In the genomic region with DNA sequence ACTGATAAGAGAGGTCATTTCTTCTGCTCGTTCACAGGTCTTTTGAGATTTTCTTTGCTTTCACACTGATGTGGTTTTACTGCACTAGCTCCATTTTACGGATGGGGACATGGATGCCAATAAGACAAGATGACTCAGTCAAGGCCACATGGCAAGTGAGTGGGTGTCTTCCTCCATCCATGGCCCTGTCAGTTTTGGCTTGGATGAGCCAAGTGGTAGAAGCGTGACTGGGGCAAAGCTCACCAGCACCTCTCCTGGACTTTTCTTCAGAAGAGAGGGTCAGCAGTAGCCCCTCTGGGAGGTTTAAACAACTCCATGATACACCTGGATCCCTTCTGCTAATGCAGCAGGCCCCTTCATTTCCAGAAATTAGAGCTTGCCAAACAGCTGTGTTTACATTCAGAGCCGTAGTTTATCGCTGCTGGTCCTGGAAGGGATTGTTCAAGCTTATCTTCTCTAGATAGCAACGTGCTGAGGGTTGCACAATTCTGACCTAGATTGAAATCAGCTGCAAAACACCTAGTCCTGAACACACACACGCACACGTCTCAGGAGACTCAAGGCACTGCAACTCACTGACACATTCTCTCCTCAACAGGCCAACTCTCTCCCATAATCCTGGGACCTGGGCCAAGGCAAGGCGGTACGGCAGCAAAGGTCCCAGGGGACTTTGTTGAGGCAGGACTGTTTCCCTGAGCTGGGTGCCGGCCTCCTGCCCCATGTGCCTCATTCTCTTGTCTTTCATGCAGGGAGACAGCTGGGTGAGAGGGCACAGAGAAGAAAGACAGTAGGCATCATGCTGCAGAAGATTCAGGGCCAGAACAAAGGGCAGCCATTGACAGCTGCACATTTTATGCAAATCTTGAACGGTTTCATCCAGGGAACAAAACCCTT, we compare ENCODE assay signal across 8 cellular contexts. TPM values are rescaled to one million over a fixed set of nuclear protein-coding genes. Genes with fewer than 3 reads are reported as not detected.
DNase-seq lines count a peak whose midpoint lies in the region; ATAC-seq, FAIRE-seq and TF ChIP-seq lines count a peak whose summit lies in the region.

No MANE protein-coding gene starts in this region.

- peaks cover 20% of the 10 kb centered on the region for H3K4me1 ChIP-seq in BE2C
- H3K4me1 ChIP-seq in adipocyte (ENCODE audit: control insufficient read depth, insufficient read depth, low read length), result peaks cover 46% of the 10 kb centered on the region
- peaks cover 53% of the 10 kb centered on the region for H3K4me1 ChIP-seq in lower lobe of right lung

- FAIRE-seq in frontal cortex (lab: Jason Lieb, UNC), result no peak

- peak overlapping the region; percentile 44 for H3K27ac ChIP-seq in lower lobe of right lung

- H3K4me3 ChIP-seq in BE2C (ENCODE audit: low read depth, low read length) (no peak overlapping the region), adipocyte (ENCODE audit: low read length) (no peak overlapping the region), lower lobe of right lung (no peak overlapping the region)

- intact Hi-C loops in lower lobe of right lung (cut with DNase I), result no loop called here

- no peaks in the 10 kb centered on the region for H3K36me3 ChIP-seq in BE2C
- no peaks in the 10 kb centered on the region for H3K36me3 ChIP-seq in adipocyte (ENCODE audit: control insufficient read depth, insufficient read depth, low read length, severe bottlenecking)
- no peaks in the 10 kb centered on the region for H3K36me3 ChIP-seq in lower lobe of right lung

- TF ChIP-seq CTCF in BE2C (IDR thresholded peaks at IDR 0.05; ENCODE audit: low read depth, low read length) (no peak), lower lobe of right lung (IDR thresholded peaks at IDR 0.05) (no peak)

- H3K27me3 ChIP-seq in BE2C, result no peaks in the 10 kb centered on the region
- no peaks in the 10 kb centered on the region for H3K27me3 ChIP-seq in adipocyte (replicated peaks; ENCODE audit: control insufficient read depth, insufficient read depth, low read length)
- H3K27me3 ChIP-seq in lower lobe of right lung (ENCODE audit: low read depth), result no peaks in the 10 kb centered on the region

- peak; percentile 42 for ATAC-seq in GM18907 (IDR thresholded peaks at IDR 0.05; ENCODE audit: unreplicated experiment)
- peak; percentile 65 to 66 for ATAC-seq in lower lobe of right lung
- ATAC-seq in GM19328 (IDR thresholded peaks at IDR 0.05; ENCODE audit: unreplicated experiment), result no peak

- H3K9me3 ChIP-seq in BE2C, result no peaks in the 10 kb centered on the region
- no peaks in the 10 kb centered on the region for H3K9me3 ChIP-seq in adipocyte (ENCODE audit: control insufficient read depth, low read length)
- no peaks in the 10 kb centered on the region for H3K9me3 ChIP-seq in lower lobe of right lung

- H3K9ac ChIP-seq in adipocyte (ENCODE audit: low read length), result peak overlapping the region; percentile 17

- DNase-seq in BE2C (peak; percentile 78), NCI-H1436 treated with DMSO at 0.1 percent for 48 hours (lab: John Stamatoyannopoulos, UW) (peak; percentile 98), adipocyte (ENCODE audit: low read depth) (no peak), lower lobe of right lung (no peak), frontal cortex (ENCODE audit: low spot score in 2 of 2) (no peak), GM03348 (ENCODE audit: low spot score) (no peak)

RNA-seq across cellular contexts. Expression of gene PDCD4, which starts 14.2 kb away (rescaled TPM):
- 30.0 TPM for polyA plus RNA-seq in BE2C (2012; ENCODE audit: insufficient read depth, insufficient read length, low read depth)
- total RNA-seq in lower lobe of right lung, result 74.2 TPM
- total RNA-seq in frontal cortex, result 46.9 TPM

Comparison
In these comparisons a context has a peak if more than half of its experiments do, and no peak if none do; other contexts are left out.
1. DNase-seq: peak in BE2C (single experiment) and NCI-H1436 treated with DMSO at 0.1 percent for 48 hours (single experiment); none in adipocyte (single experiment), lower lobe of right lung (single experiment), frontal cortex (0 of 2) and GM03348 (single experiment).